In genomic region chr4:98626350-98626749, GRCh38 we compare ENCODE assay signal across 10 cellular contexts. TPM values are rescaled to one million over a fixed set of nuclear protein-coding genes. Genes with fewer than 3 reads are reported as not detected.
DNase-seq lines count a peak whose midpoint lies in the region; ATAC-seq lines count a peak whose summit lies in the region.
"Had no signal": no experiment of that assay in that cellular context is flagged by ENCODE, and none has a peak within 500 bp of the region (broad histone marks: within the 10 kb centered on the region; RNA-seq: fewer than 3 reads in every experiment).

No MANE protein-coding gene starts in this region.

- intact Hi-C loops in activated T-helper 2 cell treated with anti-CD3 and anti-CD28 coated beads, Interferon-gamma antibody, Interleukin-2, Interleukin-4, amounts not matched to agents 10 μg/mL and 5 μg/mL and 100 μg/mL, durations not matched to agents 14 hours and 24 hours and 36 hours (cut with micrococcal nuclease): no loop called here
- intact Hi-C loops in left ventricle myocardium superior (cut with micrococcal nuclease): no loop called here

- H3K27me3 Mint-ChIP-seq in activated T-cell treated with anti-CD3 and anti-CD28 coated beads, Interleukin-2, amount 50 U/mL, for 4 hours (ENCODE audit: low read depth): no peaks in the 10 kb centered on the region
- H3K27me3 Mint-ChIP-seq in activated T-helper 2 cell treated with anti-CD3 and anti-CD28 coated beads, Interferon-gamma antibody, Interleukin-2, Interleukin-4, amounts not matched to agents 10 μg/mL and 5 μg/mL and 100 μg/mL, durations not matched to agents 14 hours and 24 hours and 36 hours (ENCODE audit: low read depth): no peaks in the 10 kb centered on the region

- ATAC-seq in activated T-cell treated with anti-CD3 and anti-CD28 coated beads, Interleukin-2, amount 50 U/mL, for 4 hours: peak; percentile 60 to 62
- ATAC-seq in left ventricle myocardium superior: peak; percentile 43

- no peak for DNase-seq in activated T-cell treated with anti-CD3 and anti-CD28 coated beads, Interleukin-2, amount 50 U/mL, for 4 hours
- no peak for DNase-seq in activated T-cell treated with anti-CD3 and anti-CD28 coated beads, Interleukin-2, amount 50 U/mL, for 1 hour
- no peak for DNase-seq in activated T-helper 2 cell treated with anti-CD3 and anti-CD28 coated beads, Interferon-gamma antibody, Interleukin-2, Interleukin-4, amounts not matched to agents 10 μg/mL and 5 μg/mL and 100 μg/mL, durations not matched to agents 14 hours and 24 hours and 36 hours (ENCODE audit: low spot score)
- DNase-seq in left ventricle myocardium superior (no peak), ureter (ENCODE audit: low spot score) (peak; percentile 47), cortex of kidney (lab: John Stamatoyannopoulos, UW) (no peak)
- no peak for DNase-seq in activated effector memory CD4-positive, alpha-beta T cell treated with Interleukin-2 at 50 U/mL for 16 hours
- DNase-seq in stimulated activated CD4-positive, alpha-beta T cell treated with anti-CD3 and anti-CD28 coated beads, Interleukin-4, amount 100 ng/mL, for 4 hours: no peak
- DNase-seq: activated CD4-positive, alpha-beta T cell treated with anti-CD3 and anti-CD28 coated beads for 1 hour; stimulated activated naive CD4-positive, alpha-beta T cell had no signal

- no peak overlapping the region for H3K4me3 Mint-ChIP-seq in activated T-cell treated with anti-CD3 and anti-CD28 coated beads, Interleukin-2, amount 50 U/mL, for 4 hours
- no peak overlapping the region for H3K4me3 Mint-ChIP-seq in activated T-helper 2 cell treated with anti-CD3 and anti-CD28 coated beads, Interferon-gamma antibody, Interleukin-2, Interleukin-4, amounts not matched to agents 10 μg/mL and 5 μg/mL and 100 μg/mL, durations not matched to agents 14 hours and 24 hours and 36 hours (ENCODE audit: low read depth)

- peaks cover 57% of the 10 kb centered on the region for H3K4me1 Mint-ChIP-seq in activated T-cell treated with anti-CD3 and anti-CD28 coated beads, Interleukin-2, amount 50 U/mL, for 4 hours (ENCODE audit: low read depth)
- H3K4me1 Mint-ChIP-seq in activated T-helper 2 cell treated with anti-CD3 and anti-CD28 coated beads, Interferon-gamma antibody, Interleukin-2, Interleukin-4, amounts not matched to agents 10 μg/mL and 5 μg/mL and 100 μg/mL, durations not matched to agents 14 hours and 24 hours and 36 hours (ENCODE audit: low read depth): peaks cover 35% of the 10 kb centered on the region

- peak overlapping the region; percentile 58 for H3K27ac Mint-ChIP-seq in activated T-helper 2 cell treated with anti-CD3 and anti-CD28 coated beads, Interferon-gamma antibody, Interleukin-2, Interleukin-4, amounts not matched to agents 10 μg/mL and 5 μg/mL and 100 μg/mL, durations not matched to agents 14 hours and 24 hours and 36 hours

- H3K36me3 Mint-ChIP-seq in activated T-cell treated with anti-CD3 and anti-CD28 coated beads, Interleukin-2, amount 50 U/mL, for 4 hours (ENCODE audit: insufficient read depth): peaks cover 1% of the 10 kb centered on the region
- H3K36me3 Mint-ChIP-seq in activated T-helper 2 cell treated with anti-CD3 and anti-CD28 coated beads, Interferon-gamma antibody, Interleukin-2, Interleukin-4, amounts not matched to agents 10 μg/mL and 5 μg/mL and 100 μg/mL, durations not matched to agents 14 hours and 24 hours and 36 hours (ENCODE audit: low read depth): no peaks in the 10 kb centered on the region

- H3K9me3 Mint-ChIP-seq in activated T-cell treated with anti-CD3 and anti-CD28 coated beads, Interleukin-2, amount 50 U/mL, for 4 hours: no peaks in the 10 kb centered on the region
- H3K9me3 Mint-ChIP-seq in activated T-helper 2 cell treated with anti-CD3 and anti-CD28 coated beads, Interferon-gamma antibody, Interleukin-2, Interleukin-4, amounts not matched to agents 10 μg/mL and 5 μg/mL and 100 μg/mL, durations not matched to agents 14 hours and 24 hours and 36 hours: no peaks in the 10 kb centered on the region

RNA-seq across cellular contexts. Expression of gene TSPAN5, which starts 32.1 kb away (rescaled TPM):
- 10 to 100 TPM; 22.8 to 26.8 (median 23.8) TPM for total RNA-seq in activated T-cell treated with anti-CD3 and anti-CD28 coated beads, Interleukin-2, amount 50 U/mL, for 4 hours
- total RNA-seq in activated T-helper 2 cell treated with anti-CD3 and anti-CD28 coated beads, Interferon-gamma antibody, Interleukin-2, Interleukin-4, amounts not matched to agents 10 μg/mL and 5 μg/mL and 100 μg/mL, durations not matched to agents 14 hours and 24 hours and 36 hours: 21.1 and 24.4 TPM in 2 replicates
- total RNA-seq in left ventricle myocardium superior (3.7 TPM), ureter (14.2 TPM)
